Comparison of ENCODE assay signal across 8 cellular contexts in the genomic region with DNA sequence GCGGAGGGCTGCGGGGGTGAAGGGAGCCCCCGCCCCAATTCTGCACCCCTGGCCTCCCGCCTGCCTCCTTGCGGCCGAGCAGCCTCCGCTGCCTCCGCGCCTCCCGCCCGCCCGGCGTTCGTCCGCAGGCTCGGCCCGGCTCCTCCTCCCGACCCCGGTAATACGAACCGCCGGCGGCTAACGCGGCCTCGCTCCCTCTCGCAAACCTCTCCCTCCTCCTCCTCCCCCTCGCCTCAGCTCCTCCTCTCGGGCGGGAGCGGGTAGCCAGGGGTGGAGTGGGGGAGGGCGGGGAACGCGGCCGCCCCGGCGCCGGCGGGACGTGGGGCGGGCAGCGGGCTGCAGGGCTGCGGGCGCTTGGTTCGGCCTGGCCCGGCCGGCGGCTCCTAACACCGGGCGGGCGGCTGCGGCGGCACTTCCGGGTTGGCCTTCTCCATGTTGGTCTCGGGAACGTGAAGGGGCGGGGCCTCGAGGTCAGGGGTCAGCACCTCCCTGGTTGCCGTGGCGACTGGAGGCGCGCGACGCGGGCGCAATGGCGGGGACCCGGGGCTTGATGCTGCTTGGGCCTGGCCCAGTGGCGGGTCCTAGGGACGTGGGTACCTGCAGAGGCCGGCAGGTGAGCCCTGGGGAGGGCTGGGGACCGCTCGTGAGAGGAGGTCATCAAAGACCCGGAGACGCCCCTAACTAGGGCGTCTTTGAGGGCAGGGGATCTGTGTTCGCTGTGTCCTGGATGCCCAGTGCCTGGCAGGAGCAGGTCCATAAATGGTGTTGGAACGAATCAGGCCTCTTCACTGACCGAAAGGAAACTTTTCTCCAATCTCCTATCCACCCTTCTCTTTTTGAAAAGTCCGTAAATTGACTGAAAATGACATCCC. TPM values are rescaled to one million over a fixed set of nuclear protein-coding genes. Genes with fewer than 3 reads are reported as not detected.
DNase-seq lines count a peak whose midpoint lies in the region; ATAC-seq lines count a peak whose summit lies in the region.

A gene with protein sequence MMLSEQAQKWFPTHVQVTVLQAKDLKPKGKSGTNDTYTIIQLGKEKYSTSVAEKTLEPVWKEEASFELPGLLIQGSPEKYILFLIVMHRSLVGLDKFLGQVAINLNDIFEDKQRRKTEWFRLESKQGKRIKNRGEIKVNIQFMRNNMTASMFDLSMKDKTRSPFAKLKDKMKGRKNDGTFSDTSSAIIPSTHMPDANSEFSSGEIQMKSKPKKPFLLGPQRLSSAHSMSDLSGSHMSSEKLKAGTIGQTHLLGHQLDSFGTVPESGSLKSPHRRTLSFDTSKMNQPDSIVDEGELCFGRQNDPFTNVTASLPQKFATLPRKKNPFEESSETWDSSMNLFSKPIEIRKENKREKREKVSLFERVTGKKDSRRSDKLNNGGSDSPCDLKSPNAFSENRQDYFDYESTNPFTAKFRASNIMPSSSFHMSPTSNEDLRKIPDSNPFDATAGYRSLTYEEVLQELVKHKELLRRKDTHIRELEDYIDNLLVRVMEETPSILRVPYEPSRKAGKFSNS (minus strand): TSS at position 451 of the 872 bp plus-strand sequence. CDS start 778 bp downstream, outside the sequence.

- peak within 1 kb of the TSS; percentile 96 for H2BK15ac ChIP-seq in mesenchymal stem cell (ENCODE audit: low read depth, poor library complexity, severe bottlenecking)

- peak within 1 kb of the TSS; percentile 86 for H3K4me2 ChIP-seq in mesenchymal stem cell (ENCODE audit: low read length, poor library complexity, severe bottlenecking)

- H3K4me3 ChIP-seq in effector memory CD4-positive, alpha-beta T cell (ENCODE audit: insufficient read depth, low read depth, low read length, poor library complexity, severe bottlenecking), result peak within 1 kb of the TSS; percentile 80
- H3K4me3 ChIP-seq in mesenchymal stem cell (ENCODE audit: insufficient read depth in 1 of 2, low read depth in 1 of 2, low read length in 2 of 2), result peak within 1 kb of the TSS; percentile 69 to 90

- H3K14ac ChIP-seq in mesenchymal stem cell (ENCODE audit: low read length in 2 of 2), result peak within 1 kb of the TSS in 1 of 2 experiments; percentile 61

- peak within 1 kb of the TSS; percentile 98 for H4K91ac ChIP-seq in mesenchymal stem cell (ENCODE audit: low read length)

- peak within 1 kb of the TSS; percentile 32 to 81 for H3K4ac ChIP-seq in mesenchymal stem cell (ENCODE audit: low read depth in 1 of 2, low read length in 2 of 2)

- H3K27me3 ChIP-seq in effector memory CD4-positive, alpha-beta T cell (replicated peaks; ENCODE audit: control insufficient read depth, insufficient read depth, low read length, poor library complexity, severe bottlenecking), result no peaks in the 10 kb centered on the region
- no peaks in the 10 kb centered on the region for H3K27me3 ChIP-seq in mesenchymal stem cell (ENCODE audit: control insufficient read depth in 1 of 2, insufficient read depth in 1 of 2, low read length in 2 of 2)

- H3K4me1 ChIP-seq in effector memory CD4-positive, alpha-beta T cell (ENCODE audit: control insufficient read depth, insufficient read depth, low read length, poor library complexity, severe bottlenecking), result peaks cover 12% of the 10 kb centered on the region
- peaks cover 5% of the 10 kb centered on the region for H3K4me1 ChIP-seq in mesenchymal stem cell (ENCODE audit: control insufficient read depth, insufficient read depth, low read depth, low read length)

- H2BK12ac ChIP-seq in mesenchymal stem cell (ENCODE audit: low read length in 2 of 2), result no peak within 1 kb of the TSS

- H3K9me3 ChIP-seq in effector memory CD4-positive, alpha-beta T cell (ENCODE audit: control insufficient read depth, low read length), result no peaks in the 10 kb centered on the region
- no peaks in the 10 kb centered on the region for H3K9me3 ChIP-seq in mesenchymal stem cell (ENCODE audit: control insufficient read depth, low read length)

- DNase-seq in CMK (ENCODE audit: low read depth), result peak; percentile 46
- peak; percentile 48 for DNase-seq in NCI-H82 treated with DMSO at 0.1 percent for 48 hours (lab: John Stamatoyannopoulos, UW; ENCODE audit: unreplicated experiment)
- peak; percentile 99 for DNase-seq in activated CD8-positive, alpha-beta memory T cell treated with anti-CD3 and anti-CD28 coated beads for 24 hours
- DNase-seq in effector memory CD4-positive, alpha-beta T cell, result peak; percentile 87 to 94 (median 91)
- DNase-seq in mesenchymal stem cell, result peak; percentile 92
- peak; percentile 86 for DNase-seq in stimulated activated CD8-positive, alpha-beta memory T cell treated with anti-CD3 and anti-CD28 coated beads, Interleukin-12 subunit alpha, Interleukin-12 subunit beta, amount 100 ng/mL, for 24 hours (ENCODE audit: extremely low read depth)

- ATAC-seq in GM19452 (IDR thresholded peaks at IDR 0.05; ENCODE audit: unreplicated experiment) (peak; percentile 95), HG03575 (IDR thresholded peaks at IDR 0.05; ENCODE audit: extremely low read depth, insufficient number of reproducible peaks, low FRiP score, unreplicated experiment) (peak; percentile 82)

- H3K23ac ChIP-seq in mesenchymal stem cell (ENCODE audit: low read length in 2 of 2), result no peak within 1 kb of the TSS

- peak within 1 kb of the TSS; percentile 91 for H2AFZ ChIP-seq in mesenchymal stem cell (ENCODE audit: low read depth, low read length)

- H4K8ac ChIP-seq in mesenchymal stem cell (ENCODE audit: low read length), result peak within 1 kb of the TSS; percentile 98

- H3K36me3 ChIP-seq in effector memory CD4-positive, alpha-beta T cell (ENCODE audit: control insufficient read depth, insufficient read depth, low read length), result no peaks in the 10 kb centered on the region
- no peaks in the 10 kb centered on the region for H3K36me3 ChIP-seq in mesenchymal stem cell (ENCODE audit: control insufficient read depth in 1 of 2, insufficient read depth in 2 of 2, low read depth in 1 of 2, low read length in 2 of 2)

- no peak within 1 kb of the TSS for H2AK5ac ChIP-seq in mesenchymal stem cell (ENCODE audit: low read length, severe bottlenecking)

- peak within 1 kb of the TSS; percentile 100 for H2BK120ac ChIP-seq in mesenchymal stem cell (ENCODE audit: low read depth, low read length)

- H3K18ac ChIP-seq in mesenchymal stem cell (ENCODE audit: low read depth in 1 of 2, low read length in 2 of 2), result peak within 1 kb of the TSS; percentile 93 to 98

- peak within 1 kb of the TSS; percentile 93 for H2BK5ac ChIP-seq in mesenchymal stem cell (ENCODE audit: low read depth, low read length, poor library complexity, severe bottlenecking)

- H3K79me1 ChIP-seq in mesenchymal stem cell (replicated peaks; ENCODE audit: low read length, poor library complexity, severe bottlenecking), result peaks cover 5% of the 10 kb centered on the region

- under 1% methylated on average over 49 of the region's 80 CpGs for WGBS in mesenchymal stem cell

- peak within 1 kb of the TSS; percentile 95 for H3K9ac ChIP-seq in mesenchymal stem cell (ENCODE audit: low read length)

- H3K27ac ChIP-seq in effector memory CD4-positive, alpha-beta T cell (ENCODE audit: insufficient read depth, low read length, poor library complexity, severe bottlenecking), result peak within 1 kb of the TSS; percentile 61
- peak within 1 kb of the TSS; percentile 6 for H3K27ac ChIP-seq in mesenchymal stem cell (ENCODE audit: low read length, poor library complexity, severe bottlenecking)

RNA-seq across cellular contexts. Expression of the gene that starts here (rescaled TPM):
- polyA plus RNA-seq in mesenchymal stem cell (2013, experiment 1 of 2), result 14.3 TPM
- polyA plus RNA-seq in mesenchymal stem cell (2013, experiment 2 of 2), result 15.3 TPM

Comparison
In these comparisons a context has a peak if more than half of its experiments do, and no peak if none do; other contexts are left out.
1. Peak in every context shown above with its lines: DNase-seq, ATAC-seq, H3K4me3 ChIP-seq and H3K27ac ChIP-seq.
2. DNase-seq: peak in every context shown above with its lines; median percentile 99 in activated CD8-positive, alpha-beta memory T cell treated with anti-CD3 and anti-CD28 coated beads for 24 hours; 92 in mesenchymal stem cell; 91 in effector memory CD4-positive, alpha-beta T cell; 86 in stimulated activated CD8-positive, alpha-beta memory T cell treated with anti-CD3 and anti-CD28 coated beads, Interleukin-12 subunit alpha, Interleukin-12 subunit beta, amount 100 ng/mL, for 24 hours; 48 in NCI-H82 treated with DMSO at 0.1 percent for 48 hours; 46 in CMK.